Comparison of ENCODE assay signal across 9 cellular contexts in the genomic region with DNA sequence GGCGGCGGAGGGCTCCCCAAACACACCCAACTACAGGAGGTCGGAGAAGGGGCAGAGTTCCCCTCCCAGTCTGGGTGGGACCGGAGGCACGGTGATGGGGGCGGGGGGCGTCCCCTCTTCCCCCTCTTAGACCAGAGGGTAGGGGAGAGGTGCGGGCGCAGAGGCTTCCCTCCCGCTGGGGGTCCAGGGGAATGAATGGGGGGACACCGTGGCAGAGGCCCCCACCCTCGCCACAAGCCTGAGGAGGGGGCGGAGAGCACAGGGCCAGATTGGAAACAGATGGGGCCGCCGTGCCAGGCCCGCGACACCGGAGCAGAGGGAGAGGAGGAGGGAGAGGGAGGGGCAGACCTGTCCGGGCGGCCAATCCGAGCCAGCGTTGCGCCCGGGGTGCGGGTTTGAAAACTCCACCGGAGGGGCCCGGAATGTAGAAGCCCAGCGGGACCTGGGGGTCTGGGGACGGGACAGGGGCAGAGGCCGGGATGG.
DNase-seq lines count a peak whose midpoint lies in the region; ATAC-seq and TF ChIP-seq lines count a peak whose summit lies in the region.
"Had no signal": no experiment of that assay in that cellular context is flagged by ENCODE, and none has a peak within 500 bp of the region (broad histone marks: within the 10 kb centered on the region; RNA-seq: fewer than 3 reads in every experiment).

No MANE protein-coding gene starts in this region.

- in situ Hi-C loops in astrocyte of the cerebellum (cut with HindIII; ENCODE audit: low sequenced_read_pairs) = no loop called here

- peaks cover 4% of the 10 kb centered on the region for H3K9me3 Mint-ChIP-seq in stimulated activated memory B cell treated with anti-CD40 and anti-IgM and Interleukin-4, amounts not matched to agents 10 μg/mL and 1 μg/mL and 100 μg/mL, for 72 hours
- H3K9me3 Mint-ChIP-seq: dendritic cell treated with granulocyte-macrophage colony-stimulating factor and Interleukin-4, amounts not matched to agents 40 ng/mL and 50 ng/mL, for 4 days had no signal

- peak overlapping the region; percentile 59 for H3K4me3 Mint-ChIP-seq in stimulated activated memory B cell treated with anti-CD40 and anti-IgM and Interleukin-4, amounts not matched to agents 10 μg/mL and 1 μg/mL and 100 μg/mL, for 72 hours
- H3K4me3 Mint-ChIP-seq: dendritic cell treated with granulocyte-macrophage colony-stimulating factor and Interleukin-4, amounts not matched to agents 40 ng/mL and 50 ng/mL, for 4 days had no signal

- H3K27ac ChIP-seq in HUES48 (ENCODE audit: low read depth, low read length) = peak overlapping the region; percentile 73
- peak overlapping the region; percentile 68 for H3K27ac ChIP-seq in iPS-18a (ENCODE audit: low read length)

- peak overlapping the region; percentile 81 for H3K4me3 ChIP-seq in HUES48 (ENCODE audit: low read depth, low read length)
- peak overlapping the region; percentile 67 for H3K4me3 ChIP-seq in astrocyte of the cerebellum (ENCODE audit: low read depth, low read length)
- peak overlapping the region; percentile 77 for H3K4me3 ChIP-seq in iPS-18a (ENCODE audit: low read length)

- H3K27me3 ChIP-seq in HUES48 (ENCODE audit: control insufficient read depth, insufficient read depth, low read length) (no peaks in the 10 kb centered on the region), iPS-18a (ENCODE audit: control insufficient read depth, insufficient read depth, low read length) (no peaks in the 10 kb centered on the region)

- 0 out of 2 replicates have a peak overlapping the region, but pooled peaks have one; percentile 16 for H3K9ac ChIP-seq in HUES48 (ENCODE audit: low read depth, low read length)
- peak overlapping the region; percentile 58 for H3K9ac ChIP-seq in iPS-18a (ENCODE audit: low read length)

- no peaks in the 10 kb centered on the region for H3K9me3 ChIP-seq in HUES48 (ENCODE audit: control insufficient read depth, insufficient read depth, low read length)
- H3K9me3 ChIP-seq in iPS-18a (ENCODE audit: control insufficient read depth, low read depth, low read length) = no peaks in the 10 kb centered on the region

- peak; percentile 3 for ATAC-seq in stimulated activated memory B cell treated with anti-CD40 and anti-IgM and Interleukin-4, amounts not matched to agents 10 μg/mL and 1 μg/mL and 100 μg/mL, for 72 hours
- no peak for ATAC-seq in HG02678 (IDR thresholded peaks at IDR 0.05; ENCODE audit: unreplicated experiment)

- H3K36me3 ChIP-seq in HUES48 (ENCODE audit: control insufficient read depth, insufficient read depth, low read length) (no peaks in the 10 kb centered on the region), iPS-18a (ENCODE audit: control insufficient read depth, low read depth, low read length) (no peaks in the 10 kb centered on the region)

- H3K27me3 Mint-ChIP-seq in stimulated activated memory B cell treated with anti-CD40 and anti-IgM and Interleukin-4, amounts not matched to agents 10 μg/mL and 1 μg/mL and 100 μg/mL, for 72 hours = peaks cover 62% of the 10 kb centered on the region

- DNase-seq in AG08396 (ENCODE audit: low spot score) = peak; percentile 88
- DNase-seq in astrocyte of the cerebellum (ENCODE audit: low read depth) = no peak
- no peak for DNase-seq in kidney glomerular epithelial cell (lab: John Stamatoyannopoulos, UW)
- DNase-seq in SIG-M5 (lab: John Stamatoyannopoulos, UW) = no peak

- H3K4me1 ChIP-seq in HUES48 (ENCODE audit: control insufficient read depth, insufficient read depth, low read length) (peaks cover 12% of the 10 kb centered on the region), iPS-18a (ENCODE audit: control insufficient read depth, low read depth, low read length) (peaks cover 12% of the 10 kb centered on the region)

- H3K4me1 Mint-ChIP-seq in stimulated activated memory B cell treated with anti-CD40 and anti-IgM and Interleukin-4, amounts not matched to agents 10 μg/mL and 1 μg/mL and 100 μg/mL, for 72 hours = peaks cover 18% of the 10 kb centered on the region

- no peaks in the 10 kb centered on the region for H3K36me3 Mint-ChIP-seq in stimulated activated memory B cell treated with anti-CD40 and anti-IgM and Interleukin-4, amounts not matched to agents 10 μg/mL and 1 μg/mL and 100 μg/mL, for 72 hours

- no peak for TF ChIP-seq CTCF in astrocyte of the cerebellum (IDR thresholded peaks at IDR 0.05; ENCODE audit: low read depth, low read length, missing control alignments)

- no peak overlapping the region for H3K27ac Mint-ChIP-seq in stimulated activated memory B cell treated with anti-CD40 and anti-IgM and Interleukin-4, amounts not matched to agents 10 μg/mL and 1 μg/mL and 100 μg/mL, for 72 hours
- H3K27ac Mint-ChIP-seq: dendritic cell treated with granulocyte-macrophage colony-stimulating factor and Interleukin-4, amounts not matched to agents 40 ng/mL and 50 ng/mL, for 4 days had no signal
